In the genomic region with DNA sequence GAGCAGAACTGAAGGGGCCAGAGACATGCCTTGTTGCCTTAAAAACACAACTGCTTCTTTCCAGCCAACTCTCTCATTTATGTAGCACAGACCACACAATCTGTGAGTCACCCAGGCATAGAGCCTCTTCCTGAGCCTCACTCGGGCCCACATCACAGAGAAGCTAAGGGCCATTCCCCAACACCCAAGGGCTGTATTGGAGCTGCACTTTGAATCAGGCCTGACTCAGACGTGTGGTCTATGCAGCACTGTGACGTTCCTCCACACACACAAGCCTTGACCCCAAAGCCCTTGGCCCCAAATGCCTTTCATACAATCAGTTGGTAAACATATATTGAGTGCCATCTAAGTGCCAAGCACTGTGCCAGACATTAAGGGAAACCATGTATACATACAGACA, we compare ENCODE assay signal across 8 cellular contexts.
A peak's percentile ranks its signal among the peaks of the same experiment; 100 is the strongest.
DNase-seq lines count a peak whose midpoint lies in the region; ATAC-seq lines count a peak whose summit lies in the region.

No MANE protein-coding gene starts in this region.

- DNase-seq in NCI-H226 (peak; percentile 64), myocyte (ENCODE audit: low read depth) (peak; percentile 52), NCI-H187 treated with DMSO at 0.1 percent for 48 hours (lab: John Stamatoyannopoulos, UW) (no peak), DMS 273 treated with DMSO at 0.1 percent for 48 hours (lab: John Stamatoyannopoulos, UW) (no peak), SIG-M5 treated with dmso at 0.1 percent for 504 hours (lab: John Stamatoyannopoulos, UW; ENCODE audit: unreplicated experiment) (no peak)
- no peak for DNase-seq in effector CD4-positive, alpha-beta T cell

- ATAC-seq in GM18511 (IDR thresholded peaks at IDR 0.05; ENCODE audit: unreplicated experiment) (peak; percentile 83), GM21825 (IDR thresholded peaks at IDR 0.05; ENCODE audit: unreplicated experiment) (peak; percentile 93)

Comparison
In these comparisons a context has a peak if more than half of its experiments do, and no peak if none do; other contexts are left out.
1. DNase-seq: peak in NCI-H226 (single experiment) and myocyte (single experiment); none in NCI-H187 treated with DMSO at 0.1 percent for 48 hours (single experiment), DMS 273 treated with DMSO at 0.1 percent for 48 hours (single experiment), SIG-M5 treated with dmso at 0.1 percent for 504 hours (single experiment) and effector CD4-positive, alpha-beta T cell (single experiment).